Comparison of ENCODE assay signal across 1 cellular context in genomic region chr10:98404571-98405396, GRCh38.
TF ChIP-seq lines count a peak whose summit lies in the region.

No MANE protein-coding gene starts in this region.

TF ChIP-seq in HepG2, 621 proteins besides CTCF, POLR2A, EP300 and RAD21 (continued from another document):
- no peak for TF ChIP-seq PRMT3 (CRISPR knock-in tag; IDR thresholded peaks at IDR 0.05; ENCODE audit: borderline replicate concordance, low read depth)
